9 cellular contexts compared by ENCODE assay signal in genomic region chr12:49133014-49133413, GRCh38. TPM values are rescaled to one million over a fixed set of nuclear protein-coding genes. Genes with fewer than 3 reads are reported as not detected.
DNase-seq lines count a peak whose midpoint lies in the region; ATAC-seq, FAIRE-seq and TF ChIP-seq lines count a peak whose summit lies in the region.
"Had no signal": no experiment of that assay in that cellular context is flagged by ENCODE, and none has a peak within 500 bp of the region (broad histone marks: within the 10 kb centered on the region; RNA-seq: fewer than 3 reads in every experiment).

No MANE protein-coding gene starts in this region.

- peak overlapping the region in 1 of 2 experiments; percentile 88; a peak in 2 of 4 replicates for H3K9ac ChIP-seq in K562 (ENCODE audit: insufficient read depth in 1 of 2, low read depth in 2 of 2, low read length in 2 of 2)

- no peak for TF ChIP-seq CTCF in K562 (IDR thresholded peaks at IDR 0.05 in 2 of 3, conservative IDR thresholded peaks at IDR 0.05 in 1 of 3; ENCODE audit: insufficient read depth in 2 of 3, low read depth in 1 of 3, low read length in 3 of 3)

- TF ChIP-seq RAD21 in K562 (CRISPR knock-in tag; conservative IDR thresholded peaks at IDR 0.05 in 1 of 2, IDR thresholded peaks at IDR 0.05 in 1 of 2): no peak

- POLR2A ChIA-PET in K562 (lab: Yijun Ruan, JAX): interaction anchor here (0.6 to 4.9 kb wide), 17 partner anchors 9 to 144 kb away, joined by 3 to 151 read pairs (median 13); partner anchors contain the start of genes DHH, RHEBL1 and TUBA1C

- BruUV-seq in K562 (replicated peaks; lab: Mats Ljungman, UMichigan): no TSS peak

- CTCF ChIA-PET in K562 (lab: Yijun Ruan, JAX; ENCODE audit: low intra/inter-chr PET ratio): no interaction called here

- no peak for TF ChIP-seq POLR2A in K562 (conservative IDR thresholded peaks at IDR 0.05)

- no peaks in the 10 kb centered on the region for H3K27me3 ChIP-seq in K562 (ENCODE audit: control insufficient read depth in 2 of 2, insufficient read depth in 2 of 2, low read length in 2 of 2)

- 3% methylated on average over 5 of the region's 5 CpGs for WGBS in K562 (ENCODE audit: insufficient coverage, low coverage, missing lambda C conversion rate)

- no peak overlapping the region; the same call in 2 of the 3 replicates for H3K27ac ChIP-seq in K562 (ENCODE audit: extremely low read depth, low read depth, low read length)

- H3K9me3 ChIP-seq in K562 (replicated peaks; ENCODE audit: control insufficient read depth, insufficient read depth, low read depth, low read length): no peaks in the 10 kb centered on the region

- no peak for ATAC-seq in K562
- no peak for ATAC-seq in GM21717 (IDR thresholded peaks at IDR 0.05; ENCODE audit: unreplicated experiment)

- peaks cover 15 to 31% of the 10 kb centered on the region in 2 experiments; a peak in 4 of 5 replicates for H3K4me1 ChIP-seq in K562 (replicated peaks in 1 of 2; ENCODE audit: control insufficient read depth in 2 of 2, insufficient read depth in 2 of 2, low read length in 2 of 2)

- H4K20me1 ChIP-seq in K562 (replicated peaks; ENCODE audit: control insufficient read depth, insufficient read depth, low read length): peaks cover 13% of the 10 kb centered on the region

- in situ Hi-C loops in K562 (cut with MboI): no loop called here

- FAIRE-seq in K562 (lab: Jason Lieb, UNC): no peak
- FAIRE-seq: A204.1 had no signal

- peaks cover 26% of the 10 kb centered on the region for H3K36me3 ChIP-seq in K562 (ENCODE audit: control insufficient read depth, insufficient read depth, low read length)

- H3K79me2 ChIP-seq in K562 (ENCODE audit: control insufficient read depth, insufficient read depth, low read length): peaks cover 51% of the 10 kb centered on the region

- peaks cover 4% of the 10 kb centered on the region for H3K9me1 ChIP-seq in K562 (ENCODE audit: control insufficient read depth, insufficient read depth, low read length)

- intact Hi-C loops in K562 (cut with micrococcal nuclease): loop anchor here (5.0 to 10.0 kb wide), 2 partner anchors 71 to 132 kb away; partner anchors contain the start of genes KMT2D and TUBA1C

- H3K4me3 ChIP-seq in K562: peak overlapping the region; percentile 84

- 0 out of 2 replicates have a peak overlapping the region, but pooled peaks have one; percentile 5 for H2AFZ ChIP-seq in K562 (ENCODE audit: low read depth, low read length)

- DNase-seq in NCI-H1417 (lab: John Stamatoyannopoulos, UW) (peak in 2 of 3 experiments; percentile 54 to 68), NCI-H1417 treated with DMSO at 0.1 percent for 48 hours (lab: John Stamatoyannopoulos, UW) (no peak), M059J (ENCODE audit: low read depth) (peak; percentile 20), K562 (ENCODE audit: extremely low read depth in 1 of 4, low spot score in 3 of 4) (peak in 2 of 4 experiments; percentile 20 to 44), pons (ENCODE audit: low spot score) (peak; percentile 12), NCI-H187 (lab: John Stamatoyannopoulos, UW) (no peak), NCI-H2196 (lab: John Stamatoyannopoulos, UW; ENCODE audit: unreplicated experiment) (no peak)

- no peak for TF ChIP-seq EP300 in K562 (IDR thresholded peaks at IDR 0.05; ENCODE audit: low read length)

- H3K4me2 ChIP-seq in K562 (ENCODE audit: insufficient read depth, low read length): peak overlapping the region; percentile 77

TF ChIP-seq in K562, 482 proteins besides CTCF, POLR2A, EP300 and RAD21 (continues in another document):
- no peak for TF ChIP-seq LCOR (CRISPR knock-in tag; IDR thresholded peaks at IDR 0.05)
- peak in 1 of 2 experiments; percentile 32; a peak in 1 of 4 replicates for TF ChIP-seq TEAD1 (CRISPR knock-in tag; IDR thresholded peaks at IDR 0.05)

RNA-seq across cellular contexts. Expression of gene TUBA1B, which starts 1.8 kb away (rescaled TPM):
- total RNA-seq in M059J (2014; rRNA removed; shearing (Covaris generic)): 3,492 and 4,068 TPM in 2 replicates
- 273 and 624 TPM in 2 replicates for total RNA-seq in K562 (2011; cell fraction: chromatin; rRNA removed; ENCODE audit: low replicate concordance)
- 655 and 684 TPM in 2 replicates for total RNA-seq in K562 (2011; cell fraction: nucleolus; rRNA removed)
- 570 and 687 TPM in 2 replicates for total RNA-seq in K562 (2011; cell fraction: nucleoplasm; rRNA removed)
- total RNA-seq in K562 (2014; rRNA removed) (2,537 and 3,283 TPM in 2 replicates), K562 (2014; rRNA removed; fragmentation: Illumina TruSeq; extraction: Trizol) (1,855 and 2,189 TPM in 2 replicates), K562 (2015; rRNA removed; fragmentation: Illumina TruSeq; extraction: Trizol) (2,518 and 2,541 TPM in 2 replicates), K562 (2021) (2,355 and 2,486 TPM in 2 replicates)
- polyA plus RNA-seq in K562 (2011; rRNA removed) (4,368 and 5,240 TPM in 2 replicates), K562 (2014; fragmentation: Illumina TruSeq; extraction: Trizol) (4,050 and 4,598 TPM in 2 replicates), K562 (2014; fragmentation: Nextera tagmentation; extraction: Ambion mirVana) (1,000 to 10,000 TPM; 2,987 to 4,624 TPM), K562 (2014; rRNA removed) (2,628 and 3,157 TPM in 2 replicates)
- 7,988 and 8,273 TPM in 2 replicates for polyA plus RNA-seq in K562 (2011; cell fraction: cytosol; rRNA removed)
- polyA plus RNA-seq in K562 (2011; cell fraction: nucleus; rRNA removed): 1,151 and 1,577 TPM in 2 replicates
- 2,363 and 2,763 TPM in 2 replicates for polyA plus RNA-seq in K562 (2012)
- polyA minus RNA-seq in K562 (2011; rRNA and poly(A)+ RNA removed): 3,490 and 4,253 TPM in 2 replicates
- 1,607 and 1,713 TPM in 2 replicates for polyA minus RNA-seq in K562 (2011; cell fraction: cytosol; rRNA and poly(A)+ RNA removed)
- 401 and 714 TPM in 2 replicates for polyA minus RNA-seq in K562 (2011; cell fraction: nucleus; rRNA and poly(A)+ RNA removed)

RNA-seq across cellular contexts. Expression of gene LMBR1L, which starts 22.4 kb away (rescaled TPM):
- total RNA-seq in M059J (2014; rRNA removed; shearing (Covaris generic)): 11.7 and 14.7 TPM in 2 replicates
- total RNA-seq in K562 (2011; cell fraction: chromatin; rRNA removed; ENCODE audit: low replicate concordance): 216 and 486 TPM in 2 replicates
- total RNA-seq in K562 (2011; cell fraction: nucleolus; rRNA removed): 269 and 303 TPM in 2 replicates
- total RNA-seq in K562 (2011; cell fraction: nucleoplasm; rRNA removed): 288 and 295 TPM in 2 replicates
- 31.6 and 32.1 TPM in 2 replicates for total RNA-seq in K562 (2014; rRNA removed)
- 25.7 and 26.3 TPM in 2 replicates for total RNA-seq in K562 (2014; rRNA removed; fragmentation: Illumina TruSeq; extraction: Trizol)
- total RNA-seq in K562 (2015; rRNA removed; fragmentation: Illumina TruSeq; extraction: Trizol): 26.9 and 27.8 TPM in 2 replicates
- 49.5 and 52.8 TPM in 2 replicates for total RNA-seq in K562 (2021)
- 57.0 and 99.6 TPM in 2 replicates for polyA plus RNA-seq in K562 (2011; rRNA removed)
- 46.3 and 55.0 TPM in 2 replicates for polyA plus RNA-seq in K562 (2011; cell fraction: cytosol; rRNA removed)
- 401 and 500 TPM in 2 replicates for polyA plus RNA-seq in K562 (2011; cell fraction: nucleus; rRNA removed)
- 40.7 and 72.9 TPM in 2 replicates for polyA plus RNA-seq in K562 (2012)
- polyA plus RNA-seq in K562 (2014; fragmentation: Illumina TruSeq; extraction: Trizol): 45.4 and 54.3 TPM in 2 replicates
- polyA plus RNA-seq in K562 (2014; fragmentation: Nextera tagmentation; extraction: Ambion mirVana): 1 to 10 TPM; 2.5 to 5.3 TPM
- 31.1 and 40.4 TPM in 2 replicates for polyA plus RNA-seq in K562 (2014; rRNA removed)
- polyA minus RNA-seq in K562 (2011; rRNA and poly(A)+ RNA removed): 53.8 and 60.1 TPM in 2 replicates
- polyA minus RNA-seq in K562 (2011; cell fraction: cytosol; rRNA and poly(A)+ RNA removed): 26.1 and 27.5 TPM in 2 replicates
- 89.8 and 168 TPM in 2 replicates for polyA minus RNA-seq in K562 (2011; cell fraction: nucleus; rRNA and poly(A)+ RNA removed)

RNA-seq across cellular contexts. Expression of gene DHH, which starts 38.4 kb away (rescaled TPM):
- not detected in 2 replicates for total RNA-seq in M059J (2014; rRNA removed; shearing (Covaris generic))
- 2.7 and 5.1 TPM in 2 replicates for total RNA-seq in K562 (2011; cell fraction: chromatin; rRNA removed; ENCODE audit: low replicate concordance)
- 2.7 and 3.2 TPM in 2 replicates for total RNA-seq in K562 (2011; cell fraction: nucleolus; rRNA removed)
- total RNA-seq in K562 (2011; cell fraction: nucleoplasm; rRNA removed): 2.7 and 3.6 TPM in 2 replicates
- total RNA-seq in K562 (2014; rRNA removed) (1.7 and 2.6 TPM in 2 replicates), K562 (2014; rRNA removed; fragmentation: Illumina TruSeq; extraction: Trizol) (0.40 and 0.45 TPM in 2 replicates), K562 (2015; rRNA removed; fragmentation: Illumina TruSeq; extraction: Trizol) (1.1 and 1.2 TPM in 2 replicates), K562 (2021) (2.2 and 2.3 TPM in 2 replicates)
- polyA plus RNA-seq in K562 (2011; rRNA removed) (0.29 and 2.4 TPM in 2 replicates), K562 (2014; fragmentation: Illumina TruSeq; extraction: Trizol) (0.54 and 0.60 TPM in 2 replicates), K562 (2014; fragmentation: Nextera tagmentation; extraction: Ambion mirVana) (under 1 TPM; 0.07 to 0.11 TPM), K562 (2014; rRNA removed) (1.8 and 2.4 TPM in 2 replicates)
- 1.1 and 2.6 TPM in 2 replicates for polyA plus RNA-seq in K562 (2011; cell fraction: cytosol; rRNA removed)
- 1.0 and 4.5 TPM in 2 replicates for polyA plus RNA-seq in K562 (2011; cell fraction: nucleus; rRNA removed)
- 1.8 and 1.9 TPM in 2 replicates for polyA plus RNA-seq in K562 (2012)
- 0.53 and 1.9 TPM in 2 replicates for polyA minus RNA-seq in K562 (2011; rRNA and poly(A)+ RNA removed)
- polyA minus RNA-seq in K562 (2011; cell fraction: cytosol; rRNA and poly(A)+ RNA removed): 0.86 and 4.6 TPM in 2 replicates
- polyA minus RNA-seq in K562 (2011; cell fraction: nucleus; rRNA and poly(A)+ RNA removed): 1.1 and 6.0 TPM in 2 replicates

RNA-seq across cellular contexts. Expression of gene TUBA1A, which starts 55.9 kb away (rescaled TPM):
- 415 and 467 TPM in 2 replicates for total RNA-seq in M059J (2014; rRNA removed; shearing (Covaris generic))
- total RNA-seq in K562 (2011; cell fraction: chromatin; rRNA removed; ENCODE audit: low replicate concordance): 9.3 and 22.8 TPM in 2 replicates
- 15.7 and 17.7 TPM in 2 replicates for total RNA-seq in K562 (2011; cell fraction: nucleolus; rRNA removed)
- total RNA-seq in K562 (2011; cell fraction: nucleoplasm; rRNA removed): 10.5 and 14.7 TPM in 2 replicates
- total RNA-seq in K562 (2014; rRNA removed) (9.6 and 10.2 TPM in 2 replicates), K562 (2014; rRNA removed; fragmentation: Illumina TruSeq; extraction: Trizol) (7.1 and 7.4 TPM in 2 replicates), K562 (2015; rRNA removed; fragmentation: Illumina TruSeq; extraction: Trizol) (11.5 and 11.9 TPM in 2 replicates), K562 (2021) (7.7 and 8.6 TPM in 2 replicates)
- polyA plus RNA-seq in K562 (2011; rRNA removed) (45.1 and 161 TPM in 2 replicates), K562 (2014; fragmentation: Illumina TruSeq; extraction: Trizol) (16.3 and 18.8 TPM in 2 replicates), K562 (2014; fragmentation: Nextera tagmentation; extraction: Ambion mirVana) (10 to 100 TPM; 23.7 to 24.2 TPM), K562 (2014; rRNA removed) (11.7 and 13.9 TPM in 2 replicates)
- 70.9 and 239 TPM in 2 replicates for polyA plus RNA-seq in K562 (2011; cell fraction: cytosol; rRNA removed)
- 21.0 and 76.7 TPM in 2 replicates for polyA plus RNA-seq in K562 (2011; cell fraction: nucleus; rRNA removed)
- 27.7 and 59.0 TPM in 2 replicates for polyA plus RNA-seq in K562 (2012)
- polyA minus RNA-seq in K562 (2011; rRNA and poly(A)+ RNA removed): 35.5 and 78.6 TPM in 2 replicates
- polyA minus RNA-seq in K562 (2011; cell fraction: cytosol; rRNA and poly(A)+ RNA removed): 12.4 and 33.4 TPM in 2 replicates
- 6.2 and 22.2 TPM in 2 replicates for polyA minus RNA-seq in K562 (2011; cell fraction: nucleus; rRNA and poly(A)+ RNA removed)

Comparison
In these comparisons a context has a peak if more than half of its experiments do, and no peak if none do; other contexts are left out.
1. DNase-seq: peak in NCI-H1417 (2 of 3), M059J (single experiment) and pons (single experiment); none in NCI-H1417 treated with DMSO at 0.1 percent for 48 hours (single experiment), NCI-H187 (0 of 2) and NCI-H2196 (single experiment).